Comparison of ENCODE assay signal across 26 cellular contexts in genomic region chr14:73997108-73997943, GRCh38. TPM values are rescaled to one million over a fixed set of nuclear protein-coding genes. Genes with fewer than 3 reads are reported as not detected.
DNase-seq lines count a peak whose midpoint lies in the region; ATAC-seq and TF ChIP-seq lines count a peak whose summit lies in the region.
"Had no signal": no experiment of that assay in that cellular context is flagged by ENCODE, and none has a peak within 500 bp of the region (broad histone marks: within the 10 kb centered on the region; RNA-seq: fewer than 3 reads in every experiment).

No MANE protein-coding gene starts in this region.

- H3K9me3 Mint-ChIP-seq in Caco-2 (ENCODE audit: unreplicated experiment) = no peaks in the 10 kb centered on the region
- H3K9me3 Mint-ChIP-seq: activated naive CD4-positive, alpha-beta T cell treated with anti-CD3 and anti-CD28 coated beads, Interleukin-2, amount 10 ng/mL, durations not matched to agents 7 days and 5 days; activated T-cell treated with anti-CD3 and anti-CD28 coated beads, Interleukin-2, amount 50 U/mL, for 72 hours; mesothelial cell of epicardium; stimulated activated naive CD8-positive, alpha-beta T cell treated with anti-CD3 and anti-CD28 coated beads, Interleukin-15, amount 100 ng/mL, for 72 hours; T-cell had no signal

- WGBS in body of pancreas, 2 donors = 33 to 83% methylated on average over 1 of the region's 1 CpG
- WGBS in right lobe of liver (ENCODE audit: insufficient coverage, low coverage, low lambda C conversion rate, missing lambda C conversion rate) = 43% methylated on average over 1 of the region's 1 CpG

- H4K20me1 ChIP-seq in PC-3 (ENCODE audit: low read length) = no peaks in the 10 kb centered on the region

- H3K4me1 ChIP-seq in Caco-2 = peaks cover 45% of the 10 kb centered on the region
- peaks cover 26% of the 10 kb centered on the region for H3K4me1 ChIP-seq in body of pancreas
- H3K4me1 ChIP-seq in right lobe of liver = peaks cover 0 to 49% (median 23%) of the 10 kb centered on the region in 4 donors
- H3K4me1 ChIP-seq in left ventricle myocardium inferior = no peaks in the 10 kb centered on the region
- no peaks in the 10 kb centered on the region for H3K4me1 ChIP-seq in PC-3 (ENCODE audit: insufficient read depth, low read length)
- H3K4me1 ChIP-seq: tibial nerve had no signal

- H3K4me2 ChIP-seq in PC-3 (ENCODE audit: low read length) = no peak overlapping the region

- H3K4me1 Mint-ChIP-seq in Caco-2 (ENCODE audit: low read depth, unreplicated experiment) = peaks cover 27% of the 10 kb centered on the region
- H3K4me1 Mint-ChIP-seq: activated naive CD4-positive, alpha-beta T cell treated with anti-CD3 and anti-CD28 coated beads, Interleukin-2, amount 10 ng/mL, durations not matched to agents 7 days and 5 days; CD14-positive monocyte; mesothelial cell of epicardium; stimulated activated naive CD8-positive, alpha-beta T cell treated with anti-CD3 and anti-CD28 coated beads, Interleukin-15, amount 100 ng/mL, for 72 hours; T-cell had no signal

- BruUV-seq in Caco-2 (replicated peaks; lab: Mats Ljungman, UMichigan) = TSS peak; percentile 52
- no TSS peak for BruUV-seq in PC-3 (replicated peaks; lab: Mats Ljungman, UMichigan)

- peak; percentile 21 for ATAC-seq in body of pancreas
- ATAC-seq in right lobe of liver = peak; percentile 59 to 75 (median 65)
- ATAC-seq in PC-3 = no peak
- no peak for ATAC-seq in GM21737 (IDR thresholded peaks at IDR 0.05; ENCODE audit: unreplicated experiment)
- no peak for ATAC-seq in Right ventricle myocardium inferior
- ATAC-seq: activated T-cell treated with anti-CD3 and anti-CD28 coated beads, Interleukin-2, amount 50 U/mL, for 72 hours; left cardiac atrium; stimulated activated naive CD8-positive, alpha-beta T cell treated with anti-CD3 and anti-CD28 coated beads, Interleukin-15, amount 100 ng/mL, for 72 hours; T-cell had no signal

- H3K9ac ChIP-seq in PC-3 (ENCODE audit: low read length) = no peak overlapping the region

- DNase-seq in Caco-2 (peak in 1 of 2 experiments; percentile 14), body of pancreas (no peak), right lobe of liver (no peak), renal cortical epithelial cell (ENCODE audit: low read depth) (peak; percentile 79), left ventricle myocardium inferior (no peak), PC-3 (no peak), Right ventricle myocardium inferior (ENCODE audit: missing footprints) (no peak)
- DNase-seq: activated naive CD4-positive, alpha-beta T cell treated with anti-CD3 and anti-CD28 coated beads, Interleukin-2, amount 10 ng/mL, durations not matched to agents 7 days and 5 days; activated T-cell treated with anti-CD3 and anti-CD28 coated beads, Interleukin-2, amount 50 U/mL, for 72 hours; amygdala; dermis blood vessel endothelial cell; DMS153; IMR-90; left cardiac atrium; NCI-H1436; NCI-H2171; OCI-M1; retina; stimulated activated CD4-positive, alpha-beta T cell treated with anti-CD3 and anti-CD28 coated beads, Interleukin-12 subunit alpha, Interleukin-12 subunit beta, amount 100 ng/mL, for 4 hours; stimulated activated naive CD8-positive, alpha-beta T cell treated with anti-CD3 and anti-CD28 coated beads, Interleukin-15, amount 100 ng/mL, for 72 hours; T-cell had no signal

- H3K27me3 ChIP-seq in Caco-2 (replicated peaks; ENCODE audit: control insufficient read depth, insufficient read depth, low read length) = no peaks in the 10 kb centered on the region
- H3K27me3 ChIP-seq in body of pancreas = no peaks in the 10 kb centered on the region
- H3K27me3 ChIP-seq in right lobe of liver = no peaks in the 10 kb centered on the region
- no peaks in the 10 kb centered on the region for H3K27me3 ChIP-seq in left ventricle myocardium inferior (ENCODE audit: low read depth)
- no peaks in the 10 kb centered on the region for H3K27me3 ChIP-seq in PC-3 (ENCODE audit: low read length)
- H3K27me3 ChIP-seq: tibial nerve had no signal

- H3K79me2 ChIP-seq in PC-3 (ENCODE audit: low read length) = no peaks in the 10 kb centered on the region

- H3K4me3 ChIP-seq in Caco-2 (ENCODE audit: low read depth, low read length) (no peak overlapping the region), body of pancreas (no peak overlapping the region), right lobe of liver (peak overlapping the region in 2 of 3 donors; percentile 59 to 71), left ventricle myocardium inferior (no peak overlapping the region), PC-3 (ENCODE audit: low read length) (no peak overlapping the region)
- H3K4me3 ChIP-seq: tibial nerve had no signal

- POLR2A ChIA-PET in Caco-2 (lab: Charles Lee) = interaction anchor here (0.6 to 1.5 kb wide), 3 partner anchors 20 to 325 kb away, joined by 3 to 10 read pairs (median 4); partner anchors contain the start of genes COQ6 and FAM161B
- POLR2A ChIA-PET in PC-3 (lab: Charles Lee; ENCODE audit: unreplicated experiment) = no interaction called here

- H3F3A ChIP-seq in PC-3 (ENCODE audit: low read length, unreplicated experiment) = no peaks in the 10 kb centered on the region

- H3K27ac Mint-ChIP-seq in Caco-2 (ENCODE audit: unreplicated experiment) = peak overlapping the region; percentile 69
- H3K27ac Mint-ChIP-seq: activated naive CD4-positive, alpha-beta T cell treated with anti-CD3 and anti-CD28 coated beads, Interleukin-2, amount 10 ng/mL, durations not matched to agents 7 days and 5 days; activated T-cell treated with anti-CD3 and anti-CD28 coated beads, Interleukin-2, amount 50 U/mL, for 72 hours; CD14-positive monocyte; mesothelial cell of epicardium; T-cell had no signal

- H3K36me3 Mint-ChIP-seq in Caco-2 (ENCODE audit: insufficient read depth, unreplicated experiment) = no peaks in the 10 kb centered on the region

- no peaks in the 10 kb centered on the region for H3K27me3 Mint-ChIP-seq in Caco-2 (ENCODE audit: insufficient read depth, unreplicated experiment)
- H3K27me3 Mint-ChIP-seq: activated naive CD4-positive, alpha-beta T cell treated with anti-CD3 and anti-CD28 coated beads, Interleukin-2, amount 10 ng/mL, durations not matched to agents 7 days and 5 days; stimulated activated naive CD8-positive, alpha-beta T cell treated with anti-CD3 and anti-CD28 coated beads, Interleukin-15, amount 100 ng/mL, for 72 hours; T-cell had no signal

- H3K9me3 ChIP-seq in Caco-2 (no peaks in the 10 kb centered on the region), body of pancreas (no peaks in the 10 kb centered on the region), right lobe of liver (no peaks in the 10 kb centered on the region), left ventricle myocardium inferior (replicated peaks) (no peaks in the 10 kb centered on the region), PC-3 (ENCODE audit: low read length) (no peaks in the 10 kb centered on the region)
- H3K9me3 ChIP-seq: tibial nerve had no signal

- CTCF ChIA-PET in Caco-2 (lab: Charles Lee) (interaction anchor here (0.7 to 1.0 kb wide), 2 partner anchors 21 to 27 kb away, joined by 3 read pairs; no protein-coding TSS in a partner anchor), PC-3 (lab: Charles Lee) (no interaction called here)

- H3K4me3 Mint-ChIP-seq in Caco-2 (ENCODE audit: unreplicated experiment) = peak overlapping the region; percentile 42
- H3K4me3 Mint-ChIP-seq: activated naive CD4-positive, alpha-beta T cell treated with anti-CD3 and anti-CD28 coated beads, Interleukin-2, amount 10 ng/mL, durations not matched to agents 7 days and 5 days; activated T-cell treated with anti-CD3 and anti-CD28 coated beads, Interleukin-2, amount 50 U/mL, for 72 hours; CD14-positive monocyte; mesothelial cell of epicardium; stimulated activated naive CD8-positive, alpha-beta T cell treated with anti-CD3 and anti-CD28 coated beads, Interleukin-15, amount 100 ng/mL, for 72 hours; T-cell had no signal

- TF ChIP-seq POLR2A in body of pancreas (IDR thresholded peaks at IDR 0.05) (no peak), right lobe of liver (IDR thresholded peaks at IDR 0.05) (peak; percentile 22)

- no peaks in the 10 kb centered on the region for H3K36me3 ChIP-seq in Caco-2 (ENCODE audit: control insufficient read depth, insufficient read depth, low read length)
- no peaks in the 10 kb centered on the region for H3K36me3 ChIP-seq in body of pancreas (replicated peaks in 1 of 2; ENCODE audit: insufficient read depth in 1 of 2, low read depth in 2 of 2)
- H3K36me3 ChIP-seq in right lobe of liver = no peaks in the 10 kb centered on the region
- peaks cover 10% of the 10 kb centered on the region for H3K36me3 ChIP-seq in left ventricle myocardium inferior
- H3K36me3 ChIP-seq in PC-3 (ENCODE audit: low read depth, low read length) = no peaks in the 10 kb centered on the region

- TF ChIP-seq CTCF in Caco-2 (IDR thresholded peaks at IDR 0.05; ENCODE audit: insufficient read depth in 1 of 2, low read depth in 1 of 2, low read length in 1 of 2, severe bottlenecking in 1 of 2, unreplicated experiment in 1 of 2) (no peak), body of pancreas (IDR thresholded peaks at IDR 0.05) (no peak), right lobe of liver (IDR thresholded peaks at IDR 0.05) (no peak), left ventricle myocardium inferior (IDR thresholded peaks at IDR 0.05; ENCODE audit: borderline replicate concordance) (no peak), PC-3 (conservative IDR thresholded peaks at IDR 0.05; ENCODE audit: low read depth, low read length) (no peak)

- intact Hi-C loops in Caco-2 (cut with micrococcal nuclease; ENCODE audit: unreplicated experiment) = loop anchor here (2.0 to 5.0 kb wide), 3 partner anchors 21 to 47 kb away; partner anchors contain the start of genes BBOF1, COQ6, ENTPD5 and FAM161B
- intact Hi-C loops in body of pancreas (cut with DNase I) = no loop called here
- intact Hi-C loops in right lobe of liver (cut with DNase I) = no loop called here
- intact Hi-C loops in left ventricle myocardium inferior (cut with micrococcal nuclease) = no loop called here
- intact Hi-C loops in PC-3 (cut with micrococcal nuclease) = no loop called here
- intact Hi-C loops in Right ventricle myocardium inferior (cut with DNase I) = no loop called here

- H3K9me2 ChIP-seq in PC-3 (replicated peaks; ENCODE audit: low read length) = no peaks in the 10 kb centered on the region

- H2AFZ ChIP-seq in PC-3 (ENCODE audit: low read length) = no peak overlapping the region

- H3K27ac ChIP-seq in body of pancreas = peak overlapping the region in 3 of 4 donors; percentile 29 to 61 (median 58)
- peak overlapping the region; percentile 24 to 95 (median 93) for H3K27ac ChIP-seq in right lobe of liver
- no peak overlapping the region for H3K27ac ChIP-seq in left ventricle myocardium inferior (replicated peaks)
- H3K27ac ChIP-seq in PC-3 (ENCODE audit: low read length) = no peak overlapping the region
- H3K27ac ChIP-seq: HL-60 had no signal

RNA-seq across cellular contexts. Expression of gene ENTPD5, which starts 21.8 kb away (rescaled TPM):
- total RNA-seq in Caco-2 (2022) = 9.1 and 9.3 TPM in 2 replicates
- total RNA-seq in body of pancreas = 10 to 100 TPM in 1 of 2 donors, 1 to 10 TPM in 1; 4.4 to 15.5 TPM
- 100 to 1,000 TPM in 4 of 6 experiments, 10 to 100 TPM in 2; 96.6 to 334 (median 150) TPM for total RNA-seq in right lobe of liver
- 8.9 and 14.3 TPM in 2 replicates for total RNA-seq in renal cortical epithelial cell
- 6.3 TPM for total RNA-seq in left ventricle myocardium inferior
- total RNA-seq in PC-3 (2014; rRNA removed) = 7.9 and 11.2 TPM in 2 replicates
- total RNA-seq in Right ventricle myocardium inferior = 6.2 TPM

RNA-seq across cellular contexts. Expression of gene BBOF1, which starts 21.8 kb away (rescaled TPM):
- total RNA-seq in Caco-2 (2022) = 0.66 and 0.91 TPM in 2 replicates
- 1 to 10 TPM; 1.6 to 2.9 TPM for total RNA-seq in body of pancreas
- 1 to 10 TPM in 5 of 6 experiments, under 1 TPM in 1; 0.81 to 3.3 (median 1.3) TPM for total RNA-seq in right lobe of liver
- 13.9 and 15.8 TPM in 2 replicates for total RNA-seq in renal cortical epithelial cell
- 3.8 TPM for total RNA-seq in left ventricle myocardium inferior
- total RNA-seq in PC-3 (2014; rRNA removed) = 1.5 and 3.9 TPM in 2 replicates
- 3.0 TPM for total RNA-seq in Right ventricle myocardium inferior

RNA-seq across cellular contexts. Expression of gene COQ6, which starts 47.2 kb away (rescaled TPM):
- 18.0 and 21.3 TPM in 2 replicates for total RNA-seq in Caco-2 (2022)
- total RNA-seq in body of pancreas = 10 to 100 TPM in 1 of 2 donors, 1 to 10 TPM in 1; 9.6 to 29.3 TPM
- 10 to 100 TPM; 11.6 to 60.9 (median 16.8) TPM for total RNA-seq in right lobe of liver
- total RNA-seq in renal cortical epithelial cell = 17.2 and 23.7 TPM in 2 replicates
- 49.8 TPM for total RNA-seq in left ventricle myocardium inferior
- 33.2 and 40.3 TPM in 2 replicates for total RNA-seq in PC-3 (2014; rRNA removed)
- total RNA-seq in Right ventricle myocardium inferior = 47.2 TPM

RNA-seq across cellular contexts. Expression of gene FAM161B, which starts 47.4 kb away (rescaled TPM):
- 1.4 and 1.6 TPM in 2 replicates for total RNA-seq in Caco-2 (2022)
- total RNA-seq in body of pancreas = 1 to 10 TPM; 1.0 to 1.6 TPM
- total RNA-seq in right lobe of liver = 1 to 10 TPM; 1.3 to 2.3 (median 1.5) TPM
- 2.3 and 7.5 TPM in 2 replicates for total RNA-seq in renal cortical epithelial cell
- 4.7 TPM for total RNA-seq in left ventricle myocardium inferior
- 2.8 and 3.5 TPM in 2 replicates for total RNA-seq in PC-3 (2014; rRNA removed)
- 3.7 TPM for total RNA-seq in Right ventricle myocardium inferior

Comparison
In these comparisons a context has a peak if more than half of its experiments do, and no peak if none do; other contexts are left out.
1. H3K4me3 ChIP-seq: peak in right lobe of liver (2 of 3); none in Caco-2 (single experiment), body of pancreas (0 of 2), left ventricle myocardium inferior (single experiment) and PC-3 (single experiment).
2. ATAC-seq: peak in body of pancreas (single experiment) and right lobe of liver (4 of 4); none in PC-3 (single experiment), GM21737 (single experiment) and Right ventricle myocardium inferior (single experiment).
3. H3K27ac ChIP-seq: peak in body of pancreas (3 of 4) and right lobe of liver (3 of 3); none in left ventricle myocardium inferior (single experiment) and PC-3 (single experiment).